Comparison of ENCODE assay signal across 1 cellular context in the genomic region with DNA sequence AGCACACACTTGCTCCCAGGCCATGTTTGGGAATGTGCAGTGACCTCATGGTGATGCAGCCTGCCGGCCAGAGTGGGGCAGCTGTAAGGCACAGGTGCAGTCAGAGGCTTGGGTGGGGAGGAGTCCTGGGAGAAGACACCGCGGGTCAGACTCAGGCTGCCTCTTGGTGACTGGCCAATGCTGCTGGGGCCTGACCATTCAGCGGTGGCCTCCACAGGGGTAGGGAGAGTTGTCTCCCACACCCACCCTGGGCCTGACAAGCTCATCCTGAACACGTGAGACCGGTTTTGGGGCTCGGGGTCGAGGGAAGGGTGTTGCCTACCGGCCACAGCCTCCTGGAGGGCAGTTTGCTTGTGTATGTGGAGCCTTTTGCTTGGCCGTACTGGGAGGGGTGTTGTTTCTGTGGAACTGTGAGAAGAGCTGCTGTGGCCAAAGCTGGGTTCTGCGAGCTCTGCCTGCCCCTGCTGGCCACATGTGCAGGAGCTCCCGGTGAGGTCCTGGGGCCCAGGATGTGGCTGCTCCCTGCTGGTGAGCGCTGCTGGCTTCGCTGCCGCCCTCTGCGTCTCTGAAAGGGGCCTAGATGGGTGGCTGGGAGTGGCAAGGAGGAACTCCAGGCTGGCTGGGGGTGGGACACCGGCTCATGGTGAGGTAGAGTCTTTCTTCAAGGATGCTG.
TF ChIP-seq lines count a peak whose summit lies in the region.

No MANE protein-coding gene starts in this region.

TF ChIP-seq in GM23338, 12 proteins besides CTCF, POLR2A, EP300 and RAD21 (continued from another document):
- TF ChIP-seq REST (IDR thresholded peaks at IDR 0.05; ENCODE audit: unreplicated experiment) (no peak), NANOG (IDR thresholded peaks at IDR 0.05; ENCODE audit: borderline replicate concordance) (no peak), EZH2phosphoT487 (IDR thresholded peaks at IDR 0.05; ENCODE audit: unreplicated experiment) (no peak)
